In genomic region chr17:82767041-82767754, GRCh38 we compare ENCODE assay signal across 8 cellular contexts. TPM values are rescaled to one million over a fixed set of nuclear protein-coding genes. Genes with fewer than 3 reads are reported as not detected.
DNase-seq lines count a peak whose midpoint lies in the region; ATAC-seq, FAIRE-seq and TF ChIP-seq lines count a peak whose summit lies in the region.

No MANE protein-coding gene starts in this region.

- H3F3A ChIP-seq in PC-9 (ENCODE audit: insufficient read depth, low read depth), result peaks cover 3% of the 10 kb centered on the region; the same call in 1 of the 2 replicates

- no peak for TF ChIP-seq EP300 in HepG2 (IDR thresholded peaks at IDR 0.05; ENCODE audit: low read depth in 2 of 2, low read length in 2 of 2)
- TF ChIP-seq EP300 in HepG2 (CRISPR knock-in tag; IDR thresholded peaks at IDR 0.05; ENCODE audit: borderline replicate concordance), result no peak

- POLR2A ChIA-PET in PC-9 (lab: Charles Lee; ENCODE audit: unreplicated experiment), result no interaction called here
- POLR2A ChIA-PET in HepG2 (lab: Yijun Ruan, JAX), result no interaction called here

- peak; percentile 52 for ATAC-seq in Right ventricle myocardium inferior
- peak; percentile 81 for ATAC-seq in HepG2
- ATAC-seq in GM18520 (IDR thresholded peaks at IDR 0.05; ENCODE audit: unreplicated experiment), result no peak

- TF ChIP-seq POLR2A in HepG2 (IDR thresholded peaks at IDR 0.05; ENCODE audit: insufficient read depth in 1 of 2, low read depth in 2 of 2, low read length in 2 of 2), result no peak

- FAIRE-seq in HepG2 (lab: Jason Lieb, UNC), result no peak

- H3K4me2 ChIP-seq in PC-9 (no peak overlapping the region), HepG2 (ENCODE audit: low read depth, low read length) (no peak overlapping the region)

- H3K9me3 ChIP-seq in PC-9 (ENCODE audit: insufficient read depth, low read depth) (no peaks in the 10 kb centered on the region), HepG2 (ENCODE audit: low read length) (no peaks in the 10 kb centered on the region)

- H3K27me3 ChIP-seq in PC-9 (ENCODE audit: insufficient read depth, low read depth), result no peaks in the 10 kb centered on the region
- no peaks in the 10 kb centered on the region for H3K27me3 ChIP-seq in HepG2 (ENCODE audit: control insufficient read depth in 1 of 2, insufficient read depth in 2 of 2, low read length in 2 of 2)

- peak; percentile 90 for TF ChIP-seq RAD21 in HepG2 (CRISPR knock-in tag; IDR thresholded peaks at IDR 0.05)

- TF ChIP-seq CTCF in PC-9 (conservative IDR thresholded peaks at IDR 0.05) (peak; percentile 72), HepG2 (CRISPR knock-in tag; IDR thresholded peaks at IDR 0.05) (peak; percentile 85)

- in situ Hi-C loops in HepG2 (cut with HindIII; ENCODE audit: extremely low pct_ligation_motif_present, low pct_unique_long_range_greater_than_20kb), result no loop called here

- H3K36me3 ChIP-seq in PC-9 (ENCODE audit: low read depth), result no peaks in the 10 kb centered on the region
- peaks cover 24 to 56% of the 10 kb centered on the region in 2 experiments; a peak in 4 of 5 replicates for H3K36me3 ChIP-seq in HepG2 (replicated peaks in 1 of 2; ENCODE audit: control insufficient read depth in 1 of 2, insufficient read depth in 2 of 2, low read length in 2 of 2)

- BruUV-seq in PC-9 (replicated peaks; lab: Mats Ljungman, UMichigan) (no TSS peak), HepG2 (replicated peaks; lab: Mats Ljungman, UMichigan) (no TSS peak)

- WGBS in HepG2 (ENCODE audit: low lambda C conversion rate), result 84% methylated on average over 24 of the region's 24 CpGs

- H3K79me2 ChIP-seq in PC-9 (ENCODE audit: low read depth), result no peaks in the 10 kb centered on the region
- no peaks in the 10 kb centered on the region for H3K79me2 ChIP-seq in HepG2 (ENCODE audit: insufficient read depth, low read length)

- no peak overlapping the region for H3K27ac ChIP-seq in PC-9
- H3K27ac ChIP-seq in caudate nucleus (ENCODE audit: low read depth, low read length), result no peak overlapping the region
- no peak overlapping the region for H3K27ac ChIP-seq in HepG2 (ENCODE audit: extremely low read length, insufficient read depth, low read length)
- peak overlapping the region; percentile 1 for H3K27ac ChIP-seq in substantia nigra (ENCODE audit: low read depth, low read length, poor library complexity, severe bottlenecking)

- H3K9me2 ChIP-seq in PC-9 (ENCODE audit: insufficient read depth), result no peaks in the 10 kb centered on the region

- H2AFZ ChIP-seq in PC-9, result no peak overlapping the region
- no peak overlapping the region for H2AFZ ChIP-seq in HepG2 (ENCODE audit: low read length)

- no peak overlapping the region for H3K9ac ChIP-seq in HepG2 (ENCODE audit: insufficient read depth, low read depth, low read length)

- no peaks in the 10 kb centered on the region for H3K4me1 ChIP-seq in PC-9 (replicated peaks; ENCODE audit: insufficient read depth)
- H3K4me1 ChIP-seq in HepG2 (ENCODE audit: insufficient read depth, low read length), result no peaks in the 10 kb centered on the region

- H4K20me1 ChIP-seq in PC-9 (ENCODE audit: insufficient read depth) (no peaks in the 10 kb centered on the region), HepG2 (ENCODE audit: insufficient read depth, low read length) (no peaks in the 10 kb centered on the region)

- CTCF ChIA-PET in PC-9 (lab: Charles Lee), result no interaction called here
- CTCF ChIA-PET in HepG2 (lab: Yijun Ruan, JAX; ENCODE audit: low intra/inter-chr PET ratio, low total read pairs), result interaction anchor here (0.8 to 4.3 kb wide), 6 partner anchors 29 to 99 kb away, joined by 3 to 26 read pairs (median 7); no protein-coding TSS in a partner anchor

- DNase-seq in Right ventricle myocardium inferior (ENCODE audit: missing footprints) (no peak), cardiac septum (ENCODE audit: low spot score) (no peak), PC-9 (peak in 1 of 2 experiments; percentile 44), caudate nucleus (lab: John Stamatoyannopoulos, UW) (peak in 39 of 61 donors; percentile 0 to 68 (median 35)), HepG2 (ENCODE audit: low spot score) (peak; percentile 49), substantia nigra (lab: John Stamatoyannopoulos, UW) (peak in 38 of 49 donors; percentile 12 to 78 (median 52)), GF-D8 (lab: John Stamatoyannopoulos, UW) (no peak)

- intact Hi-C loops in Right ventricle myocardium inferior (cut with DNase I) (no loop called here), cardiac septum (cut with DNase I) (loop anchor here (2.0 kb wide), 1 partner anchor 98 kb away; no protein-coding TSS in a partner anchor), PC-9 (cut with micrococcal nuclease; ENCODE audit: unreplicated experiment) (loop anchor here (2.0 to 5.0 kb wide), 2 partner anchors 98 to 415 kb away; no protein-coding TSS in a partner anchor), HepG2 (cut with micrococcal nuclease; ENCODE audit: unreplicated experiment) (loop anchor here (1.0 to 2.0 kb wide), 4 partner anchors 28 to 99 kb away; partner anchors contain the start of gene FN3KRP)

- H3K4me3 ChIP-seq in PC-9 (no peak overlapping the region), HepG2 (replicated peaks in 1 of 3; ENCODE audit: insufficient read depth in 1 of 3, low read depth in 2 of 3, low read length in 3 of 3) (no peak overlapping the region)

RNA-seq across cellular contexts. Expression of gene TBCD, which starts 15.3 kb away (rescaled TPM):
- total RNA-seq in Right ventricle myocardium inferior, result 43.4 TPM
- total RNA-seq in cardiac septum, result 67.3 TPM
- 111 and 115 TPM in 2 replicates for total RNA-seq in PC-9 (2021)
- total RNA-seq in HepG2 (2016; rRNA removed; fragmentation: Illumina TruSeq; extraction: Trizol), result 33.9 and 49.6 TPM in 2 replicates
- 98.6 and 103 TPM in 2 replicates for total RNA-seq in HepG2 (2016; cell fraction: cytosol; rRNA removed; fragmentation: Illumina TruSeq; extraction: Trizol; ENCODE audit: low read depth)
- 32.6 and 40.4 TPM in 2 replicates for total RNA-seq in HepG2 (2016; cell fraction: insoluble cytoplasmic fraction; rRNA removed; fragmentation: Illumina TruSeq; extraction: Trizol)
- total RNA-seq in HepG2 (2016; cell fraction: membrane; rRNA removed; fragmentation: Illumina TruSeq; extraction: Trizol), result 28.6 and 30.6 TPM in 2 replicates
- 44.9 and 51.2 TPM in 2 replicates for total RNA-seq in HepG2 (2016; cell fraction: nucleus; rRNA removed; fragmentation: Illumina TruSeq; extraction: Trizol)
- 54.8 and 58.7 TPM in 2 replicates for polyA plus RNA-seq in HepG2 (2011; rRNA removed)
- polyA plus RNA-seq in HepG2 (2011; cell fraction: cytosol; rRNA removed), result 29.1 and 46.9 TPM in 2 replicates
- 327 and 449 TPM in 2 replicates for polyA plus RNA-seq in HepG2 (2011; cell fraction: nucleus; rRNA removed)
- polyA plus RNA-seq in HepG2 (2012), result 37.3 and 41.7 TPM in 2 replicates
- 3.7 and 4.9 TPM in 2 replicates for polyA plus RNA-seq in HepG2 (2016; cell fraction: cytosol; fragmentation: Illumina TruSeq; extraction: Trizol; ENCODE audit: low read depth)
- 39.7 and 51.2 TPM in 2 replicates for polyA plus RNA-seq in HepG2 (2016; cell fraction: insoluble cytoplasmic fraction; fragmentation: Illumina TruSeq; extraction: Trizol; ENCODE audit: low read depth)
- 5.6 and 6.8 TPM in 2 replicates for polyA plus RNA-seq in HepG2 (2016; cell fraction: membrane; fragmentation: Illumina TruSeq; extraction: Trizol; ENCODE audit: low read depth)
- 140 and 151 TPM in 2 replicates for polyA plus RNA-seq in HepG2 (2016; cell fraction: nucleus; fragmentation: Illumina TruSeq; extraction: Trizol; ENCODE audit: insufficient read depth, low read depth)
- 67.0 and 125 TPM in 2 replicates for polyA minus RNA-seq in HepG2 (2011; rRNA and poly(A)+ RNA removed; ENCODE audit: low replicate concordance)
- polyA minus RNA-seq in HepG2 (2011; cell fraction: cytosol; rRNA and poly(A)+ RNA removed), result 38.0 and 45.2 TPM in 2 replicates
- 51.1 and 51.6 TPM in 2 replicates for polyA minus RNA-seq in HepG2 (2011; cell fraction: nucleus; rRNA and poly(A)+ RNA removed)

RNA-seq across cellular contexts. Expression of gene FN3K, which starts 31.8 kb away (rescaled TPM):
- total RNA-seq in Right ventricle myocardium inferior (78.3 TPM), cardiac septum (82.4 TPM), PC-9 (2021) (14.0 and 22.5 TPM in 2 replicates), HepG2 (2016; rRNA removed; fragmentation: Illumina TruSeq; extraction: Trizol) (12.2 and 22.0 TPM in 2 replicates)
- total RNA-seq in HepG2 (2016; cell fraction: cytosol; rRNA removed; fragmentation: Illumina TruSeq; extraction: Trizol; ENCODE audit: low read depth), result 9.6 and 10.3 TPM in 2 replicates
- total RNA-seq in HepG2 (2016; cell fraction: insoluble cytoplasmic fraction; rRNA removed; fragmentation: Illumina TruSeq; extraction: Trizol), result 12.7 and 23.9 TPM in 2 replicates
- total RNA-seq in HepG2 (2016; cell fraction: membrane; rRNA removed; fragmentation: Illumina TruSeq; extraction: Trizol), result 17.0 and 17.4 TPM in 2 replicates
- 29.1 and 32.3 TPM in 2 replicates for total RNA-seq in HepG2 (2016; cell fraction: nucleus; rRNA removed; fragmentation: Illumina TruSeq; extraction: Trizol)
- polyA plus RNA-seq in HepG2 (2011; rRNA removed), result 3.5 and 5.7 TPM in 2 replicates
- polyA plus RNA-seq in HepG2 (2011; cell fraction: cytosol; rRNA removed), result 1.9 and 2.0 TPM in 2 replicates
- polyA plus RNA-seq in HepG2 (2011; cell fraction: nucleus; rRNA removed), result 27.8 and 27.9 TPM in 2 replicates
- polyA plus RNA-seq in HepG2 (2012), result 48.6 and 58.1 TPM in 2 replicates
- 21.3 and 21.5 TPM in 2 replicates for polyA plus RNA-seq in HepG2 (2016; cell fraction: cytosol; fragmentation: Illumina TruSeq; extraction: Trizol; ENCODE audit: low read depth)
- 52.3 and 61.0 TPM in 2 replicates for polyA plus RNA-seq in HepG2 (2016; cell fraction: insoluble cytoplasmic fraction; fragmentation: Illumina TruSeq; extraction: Trizol; ENCODE audit: low read depth)
- polyA plus RNA-seq in HepG2 (2016; cell fraction: membrane; fragmentation: Illumina TruSeq; extraction: Trizol; ENCODE audit: low read depth), result 23.7 and 26.9 TPM in 2 replicates
- polyA plus RNA-seq in HepG2 (2016; cell fraction: nucleus; fragmentation: Illumina TruSeq; extraction: Trizol; ENCODE audit: insufficient read depth, low read depth), result 78.1 and 80.9 TPM in 2 replicates
- polyA minus RNA-seq in HepG2 (2011; rRNA and poly(A)+ RNA removed; ENCODE audit: low replicate concordance), result 1.6 and 9.2 TPM in 2 replicates
- 17.1 and 26.0 TPM in 2 replicates for polyA minus RNA-seq in HepG2 (2011; cell fraction: cytosol; rRNA and poly(A)+ RNA removed)
- polyA minus RNA-seq in HepG2 (2011; cell fraction: nucleus; rRNA and poly(A)+ RNA removed), result 24.3 and 29.1 TPM in 2 replicates

RNA-seq across cellular contexts. Expression of gene FN3KRP, which starts 50.7 kb away (rescaled TPM):
- total RNA-seq in Right ventricle myocardium inferior, result 13.0 TPM
- 16.2 TPM for total RNA-seq in cardiac septum
- total RNA-seq in PC-9 (2021), result 28.8 and 34.1 TPM in 2 replicates
- 28.2 and 36.1 TPM in 2 replicates for total RNA-seq in HepG2 (2016; rRNA removed; fragmentation: Illumina TruSeq; extraction: Trizol)
- 5.3 and 7.1 TPM in 2 replicates for total RNA-seq in HepG2 (2016; cell fraction: cytosol; rRNA removed; fragmentation: Illumina TruSeq; extraction: Trizol; ENCODE audit: low read depth)
- total RNA-seq in HepG2 (2016; cell fraction: insoluble cytoplasmic fraction; rRNA removed; fragmentation: Illumina TruSeq; extraction: Trizol), result 27.6 and 34.8 TPM in 2 replicates
- total RNA-seq in HepG2 (2016; cell fraction: membrane; rRNA removed; fragmentation: Illumina TruSeq; extraction: Trizol), result 17.5 and 18.4 TPM in 2 replicates
- 16.5 and 21.0 TPM in 2 replicates for total RNA-seq in HepG2 (2016; cell fraction: nucleus; rRNA removed; fragmentation: Illumina TruSeq; extraction: Trizol)
- 22.1 and 22.4 TPM in 2 replicates for polyA plus RNA-seq in HepG2 (2011; rRNA removed)
- 17.7 and 18.3 TPM in 2 replicates for polyA plus RNA-seq in HepG2 (2011; cell fraction: cytosol; rRNA removed)
- 34.0 and 36.3 TPM in 2 replicates for polyA plus RNA-seq in HepG2 (2011; cell fraction: nucleus; rRNA removed)
- 27.4 and 37.9 TPM in 2 replicates for polyA plus RNA-seq in HepG2 (2012)
- polyA plus RNA-seq in HepG2 (2016; cell fraction: cytosol; fragmentation: Illumina TruSeq; extraction: Trizol; ENCODE audit: low read depth), result 6.9 and 7.2 TPM in 2 replicates
- 54.4 and 62.2 TPM in 2 replicates for polyA plus RNA-seq in HepG2 (2016; cell fraction: insoluble cytoplasmic fraction; fragmentation: Illumina TruSeq; extraction: Trizol; ENCODE audit: low read depth)
- 14.4 and 14.9 TPM in 2 replicates for polyA plus RNA-seq in HepG2 (2016; cell fraction: membrane; fragmentation: Illumina TruSeq; extraction: Trizol; ENCODE audit: low read depth)
- 57.5 and 59.5 TPM in 2 replicates for polyA plus RNA-seq in HepG2 (2016; cell fraction: nucleus; fragmentation: Illumina TruSeq; extraction: Trizol; ENCODE audit: insufficient read depth, low read depth)
- 13.3 and 23.3 TPM in 2 replicates for polyA minus RNA-seq in HepG2 (2011; rRNA and poly(A)+ RNA removed; ENCODE audit: low replicate concordance)
- 11.0 and 11.2 TPM in 2 replicates for polyA minus RNA-seq in HepG2 (2011; cell fraction: cytosol; rRNA and poly(A)+ RNA removed)
- 9.8 and 12.2 TPM in 2 replicates for polyA minus RNA-seq in HepG2 (2011; cell fraction: nucleus; rRNA and poly(A)+ RNA removed)

Comparison
In these comparisons a context has a peak if more than half of its experiments do, and no peak if none do; other contexts are left out.
1. DNase-seq: peak in caudate nucleus (39 of 61), HepG2 (single experiment) and substantia nigra (38 of 49); none in Right ventricle myocardium inferior (single experiment), cardiac septum (single experiment) and GF-D8 (single experiment).